8 cellular contexts compared by ENCODE assay signal in genomic region chr12:51846911-51847829, GRCh38. TPM values are rescaled to one million over a fixed set of nuclear protein-coding genes. Genes with fewer than 3 reads are reported as not detected.
DNase-seq lines count a peak whose midpoint lies in the region; ATAC-seq, FAIRE-seq and TF ChIP-seq lines count a peak whose summit lies in the region.

No MANE protein-coding gene starts in this region.

- peak overlapping the region; percentile 32 for H3K4me3 Mint-ChIP-seq in activated T-helper 1 cell treated with anti-CD3 and anti-CD28 coated beads, Interleukin-12 subunit alpha, Interleukin-12 subunit beta, Interleukin-2, Interleukin-4 antibody, amounts not matched to agents 30 ng/mL and 10 ng/mL and 1 ng/mL, durations not matched to agents 14 hours and 24 hours and 36 hours

- no peak overlapping the region for H3K27ac Mint-ChIP-seq in activated T-helper 1 cell treated with anti-CD3 and anti-CD28 coated beads, Interleukin-12 subunit alpha, Interleukin-12 subunit beta, Interleukin-2, Interleukin-4 antibody, amounts not matched to agents 30 ng/mL and 10 ng/mL and 1 ng/mL, durations not matched to agents 14 hours and 24 hours and 36 hours

- H3K9me3 Mint-ChIP-seq in activated T-helper 1 cell treated with anti-CD3 and anti-CD28 coated beads, Interleukin-12 subunit alpha, Interleukin-12 subunit beta, Interleukin-2, Interleukin-4 antibody, amounts not matched to agents 30 ng/mL and 10 ng/mL and 1 ng/mL, durations not matched to agents 14 hours and 24 hours and 36 hours, result no peaks in the 10 kb centered on the region

- ATAC-seq in left cardiac atrium (peak; percentile 60 to 65), GM21786 (IDR thresholded peaks at IDR 0.05; ENCODE audit: unreplicated experiment) (no peak), GM18498 (IDR thresholded peaks at IDR 0.05; ENCODE audit: unreplicated experiment) (no peak)

- no peak for FAIRE-seq in HTR-8/SVneo (lab: Jason Lieb, UNC)

- TF ChIP-seq CTCF in 22Rv1 (IDR thresholded peaks at IDR 0.05), result peak; percentile 17; the same call in 1 of the 2 replicates

- H3K36me3 Mint-ChIP-seq in activated T-helper 1 cell treated with anti-CD3 and anti-CD28 coated beads, Interleukin-12 subunit alpha, Interleukin-12 subunit beta, Interleukin-2, Interleukin-4 antibody, amounts not matched to agents 30 ng/mL and 10 ng/mL and 1 ng/mL, durations not matched to agents 14 hours and 24 hours and 36 hours (ENCODE audit: low read depth), result no peaks in the 10 kb centered on the region

- H3K27ac ChIP-seq in 22Rv1, result no peak overlapping the region

- peaks cover 39% of the 10 kb centered on the region for H3K27me3 Mint-ChIP-seq in activated T-helper 1 cell treated with anti-CD3 and anti-CD28 coated beads, Interleukin-12 subunit alpha, Interleukin-12 subunit beta, Interleukin-2, Interleukin-4 antibody, amounts not matched to agents 30 ng/mL and 10 ng/mL and 1 ng/mL, durations not matched to agents 14 hours and 24 hours and 36 hours (ENCODE audit: insufficient read depth)

- peaks cover 14% of the 10 kb centered on the region for H3K4me1 Mint-ChIP-seq in activated T-helper 1 cell treated with anti-CD3 and anti-CD28 coated beads, Interleukin-12 subunit alpha, Interleukin-12 subunit beta, Interleukin-2, Interleukin-4 antibody, amounts not matched to agents 30 ng/mL and 10 ng/mL and 1 ng/mL, durations not matched to agents 14 hours and 24 hours and 36 hours (ENCODE audit: low read depth)

- intact Hi-C loops in activated T-helper 1 cell treated with anti-CD3 and anti-CD28 coated beads, Interleukin-12 subunit alpha, Interleukin-12 subunit beta, Interleukin-2, Interleukin-4 antibody, amounts not matched to agents 30 ng/mL and 10 ng/mL and 1 ng/mL, durations not matched to agents 14 hours and 24 hours and 36 hours (cut with micrococcal nuclease), result no loop called here
- intact Hi-C loops in left cardiac atrium (cut with DNase I), result no loop called here

- DNase-seq in HTR-8/SVneo (ENCODE audit: insufficient read length, low spot score), result peak; percentile 54
- no peak for DNase-seq in activated T-helper 1 cell treated with anti-CD3 and anti-CD28 coated beads, Interleukin-12 subunit alpha, Interleukin-12 subunit beta, Interleukin-2, Interleukin-4 antibody, amounts not matched to agents 30 ng/mL and 10 ng/mL and 1 ng/mL, durations not matched to agents 14 hours and 24 hours and 36 hours (ENCODE audit: low spot score)
- peak; percentile 63 for DNase-seq in left cardiac atrium
- DNase-seq in retina, result peak; percentile 86
- no peak for DNase-seq in HK-2 (ENCODE audit: unreplicated experiment)

RNA-seq across cellular contexts. Expression of gene FIGNL2, which starts 1.3 kb away (rescaled TPM):
- 0.15 and 0.18 TPM in 2 replicates for total RNA-seq in activated T-helper 1 cell treated with anti-CD3 and anti-CD28 coated beads, Interleukin-12 subunit alpha, Interleukin-12 subunit beta, Interleukin-2, Interleukin-4 antibody, amounts not matched to agents 30 ng/mL and 10 ng/mL and 1 ng/mL, durations not matched to agents 14 hours and 24 hours and 36 hours
- total RNA-seq in left cardiac atrium, result under 1 TPM; 0.39 to 0.47 TPM

RNA-seq across cellular contexts. Expression of gene ANKRD33, which starts 40.7 kb away (rescaled TPM):
- total RNA-seq in activated T-helper 1 cell treated with anti-CD3 and anti-CD28 coated beads, Interleukin-12 subunit alpha, Interleukin-12 subunit beta, Interleukin-2, Interleukin-4 antibody, amounts not matched to agents 30 ng/mL and 10 ng/mL and 1 ng/mL, durations not matched to agents 14 hours and 24 hours and 36 hours, result not detected in 2 replicates
- total RNA-seq in left cardiac atrium, result not detected

Comparison
In these comparisons a context has a peak if more than half of its experiments do, and no peak if none do; other contexts are left out.
1. DNase-seq: peak in HTR-8/SVneo (single experiment), left cardiac atrium (single experiment) and retina (single experiment); none in activated T-helper 1 cell treated with anti-CD3 and anti-CD28 coated beads, Interleukin-12 subunit alpha, Interleukin-12 subunit beta, Interleukin-2, Interleukin-4 antibody, amounts not matched to agents 30 ng/mL and 10 ng/mL and 1 ng/mL, durations not matched to agents 14 hours and 24 hours and 36 hours (single experiment) and HK-2 (single experiment).
2. ATAC-seq: peak in left cardiac atrium (2 of 2); none in GM21786 (single experiment) and GM18498 (single experiment).